32 cellular contexts compared by ENCODE assay signal in genomic region chr16:78430281-78430680, GRCh38.
"Had no signal": no experiment of that assay in that cellular context is flagged by ENCODE, and none has a peak within 500 bp of the region (broad histone marks: within the 10 kb centered on the region; RNA-seq: fewer than 3 reads in every experiment).

No MANE protein-coding gene starts in this region.

- H3K27me3 ChIP-seq: MG63 had no signal

- DNase-seq: Karpas-422, Kasumi-1, MG63, MM.1S, MV-4-11, NCI-H1048, NCI-H1092, NCI-H1092 treated with DMSO at 0.1 percent for 48 hours, NCI-H1105, NCI-H1105 treated with DMSO at 0.1 percent for 48 hours, NCI-H1417 treated with DMSO at 0.1 percent for 48 hours, NCI-H1436, NCI-H1436 treated with DMSO at 0.1 percent for 48 hours, NCI-H146, NCI-H1694, NCI-H1694 treated with DMSO at 0.1 percent for 48 hours, NCI-H187, NCI-H187 treated with DMSO at 0.1 percent for 48 hours, NCI-H1930, NCI-H2029, NCI-H2029 treated with DMSO at 0.1 percent for 48 hours, NCI-H2081 treated with DMSO at 0.1 percent for 48 hours, NCI-H2107, NCI-H2171, NCI-H2171 treated with DMSO at 0.1 percent for 48 hours, NCI-H2227 treated with DMSO at 0.1 percent for 48 hours, NCI-H226, NCI-H345, NCI-H446, NCI-H446 treated with DMSO at 0.1 percent for 48 hours, NCI-H510A, NCI-H510A treated with DMSO at 0.1 percent for 48 hours had no signal

- H3K36me3 ChIP-seq: MG63 had no signal

- H3K4me3 ChIP-seq: MG63 had no signal

- H3K9me3 ChIP-seq: MG63 had no signal
